36 cellular contexts compared by ENCODE assay signal in genomic region chr6:52216932-52217331, GRCh38. TPM values are rescaled to one million over a fixed set of nuclear protein-coding genes. Genes with fewer than 3 reads are reported as not detected.
DNase-seq lines count a peak whose midpoint lies in the region; ATAC-seq and TF ChIP-seq lines count a peak whose summit lies in the region.
"Had no signal": no experiment of that assay in that cellular context is flagged by ENCODE, and none has a peak within 500 bp of the region (broad histone marks: within the 10 kb centered on the region; RNA-seq: fewer than 3 reads in every experiment).

No MANE protein-coding gene starts in this region.

- H3K4me3 Mint-ChIP-seq in activated naive CD8-positive, alpha-beta T cell treated with anti-CD3 and anti-CD28 coated beads, Interleukin-2, amount 50 U/mL, for 24 hours = no peak overlapping the region
- no peak overlapping the region for H3K4me3 Mint-ChIP-seq in chondrocyte (ENCODE audit: unreplicated experiment)
- H3K4me3 Mint-ChIP-seq: activated CD8-positive, alpha-beta T cell treated with anti-CD3 and anti-CD28 coated beads, Interleukin-2, amount 10 ng/mL, durations not matched to agents 7 days and 5 days; activated naive CD4-positive, alpha-beta T cell treated with anti-CD3 and anti-CD28 coated beads, Interleukin-2, amount 50 U/mL, for 24 hours; CD4-positive, alpha-beta T cell; GM23338; HFFc6; naive thymus-derived CD8-positive, alpha-beta T cell; stimulated activated naive CD8-positive, alpha-beta T cell treated with anti-CD3 and anti-CD28 coated beads, Interleukin-15, amount 100 ng/mL, for 72 hours; T-helper 17 cell had no signal

- TF ChIP-seq CTCF in GM13976 (IDR thresholded peaks at IDR 0.05; ENCODE audit: borderline replicate concordance, control extremely low read depth, extremely low read depth, insufficient read depth, missing control alignments) (no peak), chondrocyte (IDR thresholded peaks at IDR 0.05) (no peak)

- DNase-seq in OCI-M1 (lab: John Stamatoyannopoulos, UW) = peak; percentile 70
- DNase-seq in GM13976 (ENCODE audit: low spot score) = no peak
- DNase-seq in LoVo (ENCODE audit: low spot score) = no peak
- no peak for DNase-seq in activated naive CD8-positive, alpha-beta T cell treated with anti-CD3 and anti-CD28 coated beads, Interleukin-2, amount 50 U/mL, for 24 hours
- no peak for DNase-seq in chondrocyte (ENCODE audit: low spot score)
- DNase-seq: activated CD4-positive, alpha-beta T cell treated with anti-CD3 and anti-CD28 coated beads for 1 hour; activated CD8-positive, alpha-beta T cell treated with anti-CD3 and anti-CD28 coated beads, Interleukin-2, amount 10 ng/mL, durations not matched to agents 7 days and 5 days; AML-193; CD4-positive, alpha-beta T cell; cortex of kidney; heart left ventricle; HFFc6; kidney glomerular epithelial cell; lower lobe of right lung; naive thymus-derived CD8-positive, alpha-beta T cell; NCI-H1417; NCI-H2029 treated with DMSO at 0.1 percent for 48 hours; NCI-H226; NCI-H69; SK-N-SH; stimulated activated naive CD8-positive, alpha-beta T cell treated with anti-CD3 and anti-CD28 coated beads, Interleukin-15, amount 100 ng/mL, for 72 hours; T-helper 17 cell; uterus had no signal

- H3K36me3 Mint-ChIP-seq in activated naive CD8-positive, alpha-beta T cell treated with anti-CD3 and anti-CD28 coated beads, Interleukin-2, amount 50 U/mL, for 24 hours (ENCODE audit: low read depth) = no peaks in the 10 kb centered on the region
- H3K36me3 Mint-ChIP-seq in chondrocyte (ENCODE audit: low read depth) = no peaks in the 10 kb centered on the region
- H3K36me3 Mint-ChIP-seq: activated naive CD4-positive, alpha-beta T cell treated with anti-CD3 and anti-CD28 coated beads, Interleukin-2, amount 50 U/mL, for 24 hours; naive thymus-derived CD8-positive, alpha-beta T cell had no signal

- H3K27ac Mint-ChIP-seq in activated naive CD8-positive, alpha-beta T cell treated with anti-CD3 and anti-CD28 coated beads, Interleukin-2, amount 50 U/mL, for 24 hours = no peak overlapping the region
- H3K27ac Mint-ChIP-seq in chondrocyte (ENCODE audit: unreplicated experiment) = no peak overlapping the region
- H3K27ac Mint-ChIP-seq: activated CD8-positive, alpha-beta T cell treated with anti-CD3 and anti-CD28 coated beads, Interleukin-2, amount 10 ng/mL, durations not matched to agents 7 days and 5 days; activated naive CD4-positive, alpha-beta T cell treated with anti-CD3 and anti-CD28 coated beads, Interleukin-2, amount 50 U/mL, for 24 hours; activated T-helper 2 cell treated with anti-CD3 and anti-CD28 coated beads, Interferon-gamma antibody, Interleukin-2, Interleukin-4, amounts not matched to agents 10 μg/mL and 5 μg/mL and 100 μg/mL, durations not matched to agents 14 hours and 24 hours and 36 hours; CD4-positive, alpha-beta T cell; GM23338; HFFc6; naive thymus-derived CD8-positive, alpha-beta T cell; stimulated activated naive CD8-positive, alpha-beta T cell treated with anti-CD3 and anti-CD28 coated beads, Interleukin-15, amount 100 ng/mL, for 72 hours; T-helper 17 cell had no signal

- in situ Hi-C loops in GM13976 (cut with MboI; ENCODE audit: low sequenced_read_pairs, unreplicated experiment) = no loop called here

- peaks cover 18% of the 10 kb centered on the region for H3K4me1 Mint-ChIP-seq in activated naive CD8-positive, alpha-beta T cell treated with anti-CD3 and anti-CD28 coated beads, Interleukin-2, amount 50 U/mL, for 24 hours
- no peaks in the 10 kb centered on the region for H3K4me1 Mint-ChIP-seq in chondrocyte (ENCODE audit: low read depth)

- no peaks in the 10 kb centered on the region for H3K9me3 Mint-ChIP-seq in activated naive CD8-positive, alpha-beta T cell treated with anti-CD3 and anti-CD28 coated beads, Interleukin-2, amount 50 U/mL, for 24 hours
- H3K9me3 Mint-ChIP-seq in chondrocyte (ENCODE audit: low read depth) = no peaks in the 10 kb centered on the region
- H3K9me3 Mint-ChIP-seq: activated naive CD4-positive, alpha-beta T cell treated with anti-CD3 and anti-CD28 coated beads, Interleukin-2, amount 50 U/mL, for 24 hours; activated T-helper 2 cell treated with anti-CD3 and anti-CD28 coated beads, Interferon-gamma antibody, Interleukin-2, Interleukin-4, amounts not matched to agents 10 μg/mL and 5 μg/mL and 100 μg/mL, durations not matched to agents 14 hours and 24 hours and 36 hours; CD4-positive, alpha-beta T cell; GM23338; HFFc6; naive thymus-derived CD8-positive, alpha-beta T cell; stimulated activated naive CD8-positive, alpha-beta T cell treated with anti-CD3 and anti-CD28 coated beads, Interleukin-15, amount 100 ng/mL, for 72 hours had no signal

- peaks cover 34% of the 10 kb centered on the region for H3K27me3 Mint-ChIP-seq in activated naive CD8-positive, alpha-beta T cell treated with anti-CD3 and anti-CD28 coated beads, Interleukin-2, amount 50 U/mL, for 24 hours
- H3K27me3 Mint-ChIP-seq in chondrocyte (ENCODE audit: low read depth) = peaks cover 25% of the 10 kb centered on the region
- H3K27me3 Mint-ChIP-seq: activated naive CD4-positive, alpha-beta T cell treated with anti-CD3 and anti-CD28 coated beads, Interleukin-2, amount 50 U/mL, for 24 hours; CD4-positive, alpha-beta T cell had no signal

- ATAC-seq in GM18498 (IDR thresholded peaks at IDR 0.05; ENCODE audit: unreplicated experiment) (peak; percentile 48), GM19351 (IDR thresholded peaks at IDR 0.05; ENCODE audit: unreplicated experiment) (peak; percentile 67), HG02870 (IDR thresholded peaks at IDR 0.05; ENCODE audit: unreplicated experiment) (peak; percentile 35)
- no peak for ATAC-seq in activated naive CD8-positive, alpha-beta T cell treated with anti-CD3 and anti-CD28 coated beads, Interleukin-2, amount 50 U/mL, for 24 hours
- ATAC-seq: A549; activated CD8-positive, alpha-beta T cell treated with anti-CD3 and anti-CD28 coated beads, Interleukin-2, amount 10 ng/mL, durations not matched to agents 7 days and 5 days; GM23338; heart left ventricle; lower lobe of right lung; naive thymus-derived CD8-positive, alpha-beta T cell; stimulated activated naive CD8-positive, alpha-beta T cell treated with anti-CD3 and anti-CD28 coated beads, Interleukin-15, amount 100 ng/mL, for 72 hours; T-helper 17 cell had no signal

RNA-seq across cellular contexts. Expression of gene IL17F, which starts 27.4 kb away (rescaled TPM):
- total RNA-seq in chondrocyte = not detected in 3 replicates
- total RNA-seq: activated CD8-positive, alpha-beta T cell treated with anti-CD3 and anti-CD28 coated beads, Interleukin-2, amount 10 ng/mL, durations not matched to agents 7 days and 5 days; activated T-helper 2 cell treated with anti-CD3 and anti-CD28 coated beads, Interferon-gamma antibody, Interleukin-2, Interleukin-4, amounts not matched to agents 10 μg/mL and 5 μg/mL and 100 μg/mL, durations not matched to agents 14 hours and 24 hours and 36 hours; ascending aorta; cardiac septum; CD4-positive, alpha-beta T cell; fibroblast of villous mesenchyme; GM23338; heart left ventricle; HFFc6; HT1080; lower lobe of right lung; MCF 10A; naive thymus-derived CD8-positive, alpha-beta T cell; omental fat pad; uterus had no signal

RNA-seq across cellular contexts. Expression of gene IL17A, which starts 30.8 kb away (rescaled TPM):
- total RNA-seq in chondrocyte = not detected in 3 replicates
- total RNA-seq: activated CD8-positive, alpha-beta T cell treated with anti-CD3 and anti-CD28 coated beads, Interleukin-2, amount 10 ng/mL, durations not matched to agents 7 days and 5 days; ascending aorta; cardiac septum; fibroblast of villous mesenchyme; GM23338; heart left ventricle; HFFc6; HT1080; lower lobe of right lung; MCF 10A; naive thymus-derived CD8-positive, alpha-beta T cell; omental fat pad had no signal
